2 cellular contexts compared by ENCODE assay signal in genomic region chr19:6100284-6100915, GRCh38.
A peak's percentile ranks its signal among the peaks of the same experiment; 100 is the strongest.
TF ChIP-seq lines count a peak whose summit lies in the region.

No MANE protein-coding gene starts in this region.

TF ChIP-seq in PFSK-1, 5 proteins besides CTCF, POLR2A, EP300 and RAD21:
- TF ChIP-seq REST (IDR thresholded peaks at IDR 0.05; ENCODE audit: insufficient read depth in 1 of 2, low read depth in 2 of 2, low read length in 2 of 2) (no peak), POLR2AphosphoS5 (IDR thresholded peaks at IDR 0.05; ENCODE audit: low read depth, low read length) (peak; percentile 43; the same call in 1 of the 2 replicates), TAF1 (IDR thresholded peaks at IDR 0.05; ENCODE audit: borderline replicate concordance, insufficient read depth, low read length) (no peak), SIN3A (IDR thresholded peaks at IDR 0.05; ENCODE audit: borderline replicate concordance, insufficient read depth, low read length) (no peak), FOXP2 (optimal IDR thresholded peaks at IDR 0.05; ENCODE audit: borderline replicate concordance, extremely low read depth, extremely low read length, insufficient read depth) (peak; percentile 12)
TF ChIP-seq in PFSK-1: peak in this region for 2.

TF ChIP-seq in K562, 482 proteins besides CTCF, POLR2A, EP300 and RAD21 (continued from another document and continues in another):
- TF ChIP-seq PRDM10 (IDR thresholded peaks at IDR 0.05; ENCODE audit: partially characterized antibody) (peak; percentile 87), ZNF589 (CRISPR knock-in tag; IDR thresholded peaks at IDR 0.05; ENCODE audit: low read depth) (peak; percentile 58; the same call in 1 of the 2 replicates), ELF4 (CRISPR knock-in tag; IDR thresholded peaks at IDR 0.05) (peak; percentile 83), JUNB (CRISPR knock-in tag; conservative IDR thresholded peaks at IDR 0.05) (no peak), SUPT5H (IDR thresholded peaks at IDR 0.05) (peak; percentile 43; the same call in 1 of the 2 replicates), CCNT2 (IDR thresholded peaks at IDR 0.05; ENCODE audit: borderline replicate concordance, extremely low read depth, insufficient read length, low read depth, low read length) (no peak), GMEB1 (CRISPR knock-in tag; IDR thresholded peaks at IDR 0.05) (0 out of 2 replicates have a peak, but pooled peaks have one; percentile 10), ZNF766 (CRISPR knock-in tag; conservative IDR thresholded peaks at IDR 0.05) (peak; percentile 86), TAF15 (IDR thresholded peaks at IDR 0.05; ENCODE audit: low read depth, low read length) (no peak), ELK3 (CRISPR knock-in tag; IDR thresholded peaks at IDR 0.05) (no peak), MEIS2 (IDR thresholded peaks at IDR 0.05; ENCODE audit: partially characterized antibody) (peak; percentile 30), ZNF717 (CRISPR knock-in tag; IDR thresholded peaks at IDR 0.05) (no peak), ZBTB9 (CRISPR knock-in tag; IDR thresholded peaks at IDR 0.05) (peak; percentile 76; the same call in 1 of the 2 replicates), NR2C2 (CRISPR knock-in tag; IDR thresholded peaks at IDR 0.05) (no peak), NR2C2 (tag; IDR thresholded peaks at IDR 0.05) (peak; percentile 71), ZNF639 (CRISPR knock-in tag; conservative IDR thresholded peaks at IDR 0.05 in 1 of 2, IDR thresholded peaks at IDR 0.05 in 1 of 2) (peak in 1 of 2 experiments; percentile 72; a peak in 2 of 4 replicates), ATF4 (CRISPR knock-in tag; IDR thresholded peaks at IDR 0.05) (peak; percentile 70), NUFIP1 (IDR thresholded peaks at IDR 0.05; ENCODE audit: partially characterized antibody) (no peak), ESRRA (IDR thresholded peaks at IDR 0.05; ENCODE audit: borderline replicate concordance, low read depth) (no peak), GTF2A2 (tag; IDR thresholded peaks at IDR 0.05) (no peak; the same call in 1 of the 2 replicates), MYBL2 (IDR thresholded peaks at IDR 0.05; ENCODE audit: low read depth) (no peak), MYBL2 (CRISPR knock-in tag; IDR thresholded peaks at IDR 0.05; ENCODE audit: borderline replicate concordance) (no peak), ARID1B (IDR thresholded peaks at IDR 0.05) (peak; percentile 29; the same call in 1 of the 2 replicates), TEAD2 (tag; IDR thresholded peaks at IDR 0.05) (no peak; the same call in 1 of the 2 replicates), KLF16 (IDR thresholded peaks at IDR 0.05) (no peak), POLR3A (IDR thresholded peaks at IDR 0.05; ENCODE audit: borderline replicate concordance, extremely low read depth, insufficient read depth, insufficient read length) (no peak), HNRNPK (IDR thresholded peaks at IDR 0.05; ENCODE audit: low read depth, low read length, poor library complexity, severe bottlenecking) (no peak), BCLAF1 (IDR thresholded peaks at IDR 0.05; ENCODE audit: borderline replicate concordance in 1 of 2, control insufficient read depth in 1 of 2, low read depth in 2 of 2, low read length in 1 of 2) (no peak), ZBTB11 (CRISPR knock-in tag; IDR thresholded peaks at IDR 0.05) (peak in 1 of 3 experiments; percentile 73; a peak in 3 of 6 replicates), TRIM24 (IDR thresholded peaks at IDR 0.05) (peak in 1 of 2 experiments; percentile 39; a peak in 1 of 4 replicates), U2AF1 (optimal IDR thresholded peaks at IDR 0.05; ENCODE audit: low read depth, low read length) (no peak)
